ENCODE assay signal across 8 cellular contexts in the genomic region with DNA sequence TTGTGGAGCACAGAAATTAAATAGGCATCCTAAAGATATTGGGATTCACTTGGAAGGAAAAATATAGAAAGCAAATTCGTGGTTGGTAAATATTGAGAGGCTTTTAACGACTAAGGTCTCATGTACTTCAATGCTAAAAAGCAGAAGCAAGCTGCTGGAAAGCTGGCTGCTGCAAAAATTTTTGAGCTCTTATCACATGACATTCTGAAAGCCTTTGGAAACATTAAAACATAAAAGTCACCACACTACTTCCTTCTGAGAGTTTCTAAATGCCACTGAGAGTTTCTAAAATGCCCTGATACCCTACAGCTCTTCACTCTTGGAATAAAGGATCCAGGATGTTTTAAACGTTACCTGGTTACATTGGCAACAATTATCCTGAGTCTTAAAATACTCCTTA. TPM values are rescaled to one million over a fixed set of nuclear protein-coding genes. Genes with fewer than 3 reads are reported as not detected.
A peak's percentile ranks its signal among the peaks of the same experiment; 100 is the strongest.
DNase-seq lines count a peak whose midpoint lies in the region; ATAC-seq and TF ChIP-seq lines count a peak whose summit lies in the region.

No MANE protein-coding gene starts in this region.

- H4K8ac ChIP-seq in neuronal stem cell (ENCODE audit: low read depth, low read length): no peak overlapping the region

- TF ChIP-seq CTCF in Loucy (conservative IDR thresholded peaks at IDR 0.05; ENCODE audit: low read length) (no peak), RWPE1 (conservative IDR thresholded peaks at IDR 0.05; ENCODE audit: low read depth) (no peak)

- no peak overlapping the region for H2BK12ac ChIP-seq in neuronal stem cell (ENCODE audit: low read length)

- H3K9me3 ChIP-seq in Loucy (ENCODE audit: insufficient read depth, low read depth, low read length) (no peaks in the 10 kb centered on the region), endocrine pancreas (ENCODE audit: control insufficient read depth, low read length) (no peaks in the 10 kb centered on the region), skeletal muscle satellite cell (replicated peaks; ENCODE audit: low read length) (no peaks in the 10 kb centered on the region), neuronal stem cell (replicated peaks in 1 of 2; ENCODE audit: control insufficient read depth in 2 of 2, insufficient read depth in 1 of 2, low read depth in 1 of 2, low read length in 2 of 2) (peaks cover 0 to 2% of the 10 kb centered on the region in 2 donors)

- no peak overlapping the region for H2BK15ac ChIP-seq in neuronal stem cell (ENCODE audit: low read length)

- H3K27me3 ChIP-seq in Loucy (ENCODE audit: insufficient read depth, low read length, poor library complexity, severe bottlenecking) (no peaks in the 10 kb centered on the region), endocrine pancreas (ENCODE audit: control insufficient read depth, insufficient read depth, low read length) (no peaks in the 10 kb centered on the region), skeletal muscle satellite cell (ENCODE audit: control insufficient read depth, insufficient read depth, low read length) (no peaks in the 10 kb centered on the region), neuronal stem cell (ENCODE audit: control insufficient read depth in 3 of 3, insufficient read depth in 3 of 3, low read depth in 1 of 3, low read length in 3 of 3) (no peaks in the 10 kb centered on the region)

- H3K9me2 ChIP-seq in Loucy (replicated peaks; ENCODE audit: low read depth, low read length): no peaks in the 10 kb centered on the region

- H3K18ac ChIP-seq in neuronal stem cell (ENCODE audit: low read length): no peak overlapping the region

- H3K4me1 ChIP-seq in Loucy (ENCODE audit: insufficient read depth, low read length, poor library complexity, severe bottlenecking) (peaks cover 9% of the 10 kb centered on the region), endocrine pancreas (ENCODE audit: control insufficient read depth, insufficient read depth, low read length) (peaks cover 10% of the 10 kb centered on the region), skeletal muscle satellite cell (ENCODE audit: control insufficient read depth, insufficient read depth, low read length) (peaks cover 35% of the 10 kb centered on the region), neuronal stem cell (ENCODE audit: control insufficient read depth in 2 of 2, insufficient read depth in 1 of 2, low read depth in 1 of 2, low read length in 2 of 2) (no peaks in the 10 kb centered on the region)

- H2AFZ ChIP-seq in Loucy (ENCODE audit: low read length) (peak overlapping the region; percentile 47; the same call in 1 of the 2 replicates), neuronal stem cell (ENCODE audit: low read length) (no peak overlapping the region)

- no peak overlapping the region for H4K91ac ChIP-seq in neuronal stem cell (ENCODE audit: low read depth, low read length, poor library complexity)

- H3K14ac ChIP-seq in neuronal stem cell (ENCODE audit: low read length): no peak overlapping the region

- no peak overlapping the region for H3K9ac ChIP-seq in Loucy (ENCODE audit: low read depth, low read length, poor library complexity, severe bottlenecking)
- no peak overlapping the region for H3K9ac ChIP-seq in endocrine pancreas (ENCODE audit: control insufficient read depth, insufficient read depth, low read length)
- peak overlapping the region; percentile 72 for H3K9ac ChIP-seq in skeletal muscle satellite cell (ENCODE audit: low read depth, low read length)
- H3K9ac ChIP-seq in neuronal stem cell (ENCODE audit: low read depth, low read length, poor library complexity): no peak overlapping the region

- H3K4me3 ChIP-seq in Loucy (ENCODE audit: low read length, poor library complexity, severe bottlenecking) (peak overlapping the region; percentile 15), endocrine pancreas (ENCODE audit: control insufficient read depth, insufficient read depth, low read length) (peak overlapping the region; percentile 47), skeletal muscle satellite cell (ENCODE audit: low read length) (no peak overlapping the region), neuronal stem cell (ENCODE audit: low read length in 2 of 2) (no peak overlapping the region)

- no peak overlapping the region for H3K27ac ChIP-seq in neuronal stem cell (replicated peaks; ENCODE audit: low read length)
- H3K27ac ChIP-seq in RWPE1: no peak overlapping the region

- CTCF ChIA-PET in RWPE1 (lab: Yijun Ruan, JAX): no interaction called here

- no peak overlapping the region for H2BK5ac ChIP-seq in neuronal stem cell (ENCODE audit: low read length)

- H3K4me2 ChIP-seq in Loucy (ENCODE audit: low read depth, low read length, poor library complexity, severe bottlenecking) (peak overlapping the region; percentile 51), skeletal muscle satellite cell (ENCODE audit: low read length) (no peak overlapping the region), neuronal stem cell (ENCODE audit: insufficient read depth, low read length, poor library complexity, severe bottlenecking) (no peak overlapping the region)

- peak; percentile 72 for ATAC-seq in GM19351 (IDR thresholded peaks at IDR 0.05; ENCODE audit: unreplicated experiment)
- no peak for ATAC-seq in HG03439 (IDR thresholded peaks at IDR 0.05; ENCODE audit: unreplicated experiment)

- WGBS in neuronal stem cell (ENCODE audit: extremely low coverage in 2 of 2, insufficient read length in 2 of 2, insufficient replicate concordance in 1 of 2), 2 donors: no CpG with 5 or more reads among the region's 3 CpGs

- no peak overlapping the region for H3K4ac ChIP-seq in neuronal stem cell (ENCODE audit: low read length)

- no peak overlapping the region for H2BK120ac ChIP-seq in neuronal stem cell (ENCODE audit: low read depth, low read length)

- H3F3A ChIP-seq in Loucy (ENCODE audit: low read depth): no peaks in the 10 kb centered on the region

- DNase-seq in neuronal stem cell (ENCODE audit: low spot score): no peak
- DNase-seq in RWPE1 (ENCODE audit: low spot score): no peak
- DNase-seq in COLO829 (ENCODE audit: low spot score): no peak

- H4K20me1 ChIP-seq in Loucy (ENCODE audit: insufficient read depth, low read length, poor library complexity, severe bottlenecking): no peaks in the 10 kb centered on the region

- no peak overlapping the region for H2AK5ac ChIP-seq in neuronal stem cell (ENCODE audit: low read depth, low read length)

- H3K79me1 ChIP-seq in neuronal stem cell (ENCODE audit: low read depth, low read length): no peaks in the 10 kb centered on the region

- no peak overlapping the region for H3K23ac ChIP-seq in neuronal stem cell (ENCODE audit: low read depth, low read length, poor library complexity)

- H3K36me3 ChIP-seq in Loucy (ENCODE audit: insufficient read depth, low read length): no peaks in the 10 kb centered on the region
- no peaks in the 10 kb centered on the region for H3K36me3 ChIP-seq in endocrine pancreas (ENCODE audit: control insufficient read depth, insufficient read depth, low read length)
- no peaks in the 10 kb centered on the region for H3K36me3 ChIP-seq in skeletal muscle satellite cell (ENCODE audit: insufficient read depth, low read length)
- peaks cover 0 to 2% of the 10 kb centered on the region in 2 donors for H3K36me3 ChIP-seq in neuronal stem cell (replicated peaks in 1 of 2; ENCODE audit: control insufficient read depth in 2 of 2, insufficient read depth in 2 of 2, low read length in 2 of 2)

- H3K79me2 ChIP-seq in Loucy (ENCODE audit: insufficient read depth, low read length): no peaks in the 10 kb centered on the region

- POLR2A ChIA-PET in RWPE1 (lab: Yijun Ruan, JAX; ENCODE audit: low non-redundant PET): no interaction called here

RNA-seq across cellular contexts. Expression of a gene that starts 39.0 kb away (rescaled TPM):
- total RNA-seq in skeletal muscle satellite cell (2012; rRNA removed): 31.7 and 34.5 TPM in 2 replicates
- polyA plus RNA-seq in neuronal stem cell (2013, experiment 1 of 2): 12.6 TPM
- polyA plus RNA-seq in neuronal stem cell (2013, experiment 2 of 2): 11.8 TPM

Comparison
In these comparisons a context has a peak if more than half of its experiments do, and no peak if none do; other contexts are left out.
1. H3K4me3 ChIP-seq: peak in Loucy (single experiment) and endocrine pancreas (single experiment); none in skeletal muscle satellite cell (single experiment) and neuronal stem cell (0 of 2).